ENCODE assay signal across 27 cellular contexts in genomic region chr10:112484399-112484798, GRCh38.
"Had no signal": no experiment of that assay in that cellular context is flagged by ENCODE, and none has a peak within 500 bp of the region (broad histone marks: within the 10 kb centered on the region; RNA-seq: fewer than 3 reads in every experiment).

No MANE protein-coding gene starts in this region.

- H3K4me3 ChIP-seq: stomach, suprapubic skin, testis, thoracic aorta, thyroid gland, tibial artery, tibial nerve, transverse colon, upper lobe of left lung, upper lobe of right lung, uterus, vagina had no signal

- H3K36me3 ChIP-seq: stomach, suprapubic skin, thoracic aorta, thyroid gland, tibial artery, tibial nerve, transverse colon, upper lobe of left lung, upper lobe of right lung, uterus, vagina had no signal

- H3K27me3 ChIP-seq: stomach, suprapubic skin, testis, thyroid gland, tibial artery, tibial nerve, transverse colon, upper lobe of left lung, upper lobe of right lung, uterus, vagina had no signal

- ATAC-seq: stimulated activated effector memory CD8-positive, alpha-beta T cell treated with anti-CD3 and anti-CD28 coated beads, Interleukin-12 subunit alpha, Interleukin-12 subunit beta, amount 100 ng/mL, for 72 hours; stimulated activated memory B cell treated with anti-CD40 and anti-IgM and Interleukin-4, amounts not matched to agents 10 μg/mL and 1 μg/mL and 100 μg/mL, for 72 hours; stimulated activated naive B cell treated with anti-CD40 and anti-IgM and Interleukin-4, amounts not matched to agents 10 μg/mL and 1 μg/mL and 100 μg/mL, for 72 hours; stimulated activated naive CD8-positive, alpha-beta T cell treated with anti-CD3 and anti-CD28 coated beads, Interleukin-15, amount 100 ng/mL, for 72 hours; stimulated activated naive CD8-positive, alpha-beta T cell treated with anti-CD3 and anti-CD28 coated beads, Interleukin-15, Interleukin-2, amounts not matched to agents 100 U/mL and 50 U/mL, for 24 hours; upper lobe of right lung had no signal

- DNase-seq: stimulated activated CD4-positive, alpha-beta T cell treated with anti-CD3 and anti-CD28 coated beads, Interleukin-2, amount 100 ng/mL, for 48 hours; stimulated activated CD4-positive, alpha-beta T cell treated with anti-CD3 and anti-CD28 coated beads, Interleukin-4, amount 100 ng/mL, for 1 hour; stimulated activated CD4-positive, alpha-beta T cell treated with anti-CD3 and anti-CD28 coated beads, Interleukin-4, amount 100 ng/mL, for 24 hours; stimulated activated CD4-positive, alpha-beta T cell treated with anti-CD3 and anti-CD28 coated beads, Interleukin-4, amount 100 ng/mL, for 4 hours; stimulated activated CD8-positive, alpha-beta memory T cell treated with anti-CD3 and anti-CD28 coated beads, Interleukin-4, amount 100 ng/mL, for 48 hours; stimulated activated naive B cell treated with anti-CD40 and anti-IgM and Interleukin-4, amounts not matched to agents 10 μg/mL and 1 μg/mL and 100 μg/mL, for 72 hours; stimulated activated naive CD4-positive, alpha-beta T cell; stimulated activated naive CD4-positive, alpha-beta T cell treated with Interleukin-2 at 50 U/mL for 16 hours; stimulated activated naive CD8-positive, alpha-beta T cell treated with anti-CD3 and anti-CD28 coated beads, Interleukin-15, amount 100 ng/mL, for 72 hours; stimulated activated naive CD8-positive, alpha-beta T cell treated with anti-CD3 and anti-CD28 coated beads, Interleukin-15, Interleukin-2, amounts not matched to agents 100 U/mL and 50 U/mL, for 24 hours; stomach; substantia nigra; testis; thyroid gland; tibial artery; transverse colon; trophoblast cell; upper lobe of left lung; upper lobe of right lung; uterus had no signal

- H3K9me3 ChIP-seq: stomach, suprapubic skin, testis, thoracic aorta, thyroid gland, tibial artery, tibial nerve, transverse colon, upper lobe of left lung, upper lobe of right lung, uterus, vagina had no signal

- FAIRE-seq: urothelium cell line had no signal

- H3K4me1 ChIP-seq: stomach, suprapubic skin, testis, thyroid gland, tibial artery, tibial nerve, upper lobe of left lung, upper lobe of right lung, uterus, vagina had no signal

- H3K27ac ChIP-seq: stomach, suprapubic skin, testis, thoracic aorta, thyroid gland, tibial artery, tibial nerve, transverse colon, upper lobe of left lung, upper lobe of right lung, uterus, vagina had no signal
